Comparison of ENCODE assay signal across 1 cellular context in genomic region chr5:147175516-147176097, GRCh38.
A peak's percentile ranks its signal among the peaks of the same experiment; 100 is the strongest.
TF ChIP-seq lines count a peak whose summit lies in the region.

No MANE protein-coding gene starts in this region.

TF ChIP-seq in HepG2, 621 proteins besides CTCF, POLR2A, EP300 and RAD21 (continued from another document and continues in another):
- TF ChIP-seq, protein P1, sequence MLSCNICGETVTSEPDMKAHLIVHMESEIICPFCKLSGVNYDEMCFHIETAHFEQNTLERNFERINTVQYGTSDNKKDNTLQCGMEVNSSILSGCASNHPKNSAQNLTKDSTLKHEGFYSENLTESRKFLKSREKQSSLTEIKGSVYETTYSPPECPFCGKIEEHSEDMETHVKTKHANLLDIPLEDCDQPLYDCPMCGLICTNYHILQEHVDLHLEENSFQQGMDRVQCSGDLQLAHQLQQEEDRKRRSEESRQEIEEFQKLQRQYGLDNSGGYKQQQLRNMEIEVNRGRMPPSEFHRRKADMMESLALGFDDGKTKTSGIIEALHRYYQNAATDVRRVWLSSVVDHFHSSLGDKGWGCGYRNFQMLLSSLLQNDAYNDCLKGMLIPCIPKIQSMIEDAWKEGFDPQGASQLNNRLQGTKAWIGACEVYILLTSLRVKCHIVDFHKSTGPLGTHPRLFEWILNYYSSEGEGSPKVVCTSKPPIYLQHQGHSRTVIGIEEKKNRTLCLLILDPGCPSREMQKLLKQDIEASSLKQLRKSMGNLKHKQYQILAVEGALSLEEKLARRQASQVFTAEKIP (CRISPR knock-in tag; IDR thresholded peaks at IDR 0.05; ENCODE audit: borderline replicate concordance) = no peak
- TF ChIP-seq ESRRA (CRISPR knock-in tag; IDR thresholded peaks at IDR 0.05; ENCODE audit: low read depth) (0 out of 2 replicates have a peak, but pooled peaks have one; percentile 39), AGO2 (optimal IDR thresholded peaks at IDR 0.05; ENCODE audit: low read depth, low read length) (no peak), XRCC5 (optimal IDR thresholded peaks at IDR 0.05; ENCODE audit: low read length) (no peak), STAT5B (CRISPR knock-in tag; IDR thresholded peaks at IDR 0.05) (no peak), MBD4 (IDR thresholded peaks at IDR 0.05; ENCODE audit: borderline replicate concordance, low read length) (0 out of 2 replicates have a peak, but pooled peaks have one; percentile 61), KLF6 (CRISPR knock-in tag; IDR thresholded peaks at IDR 0.05) (peak; percentile 68; the same call in 1 of the 2 replicates), BCL6 (CRISPR knock-in tag; IDR thresholded peaks at IDR 0.05) (peak; percentile 59), SIX4 (CRISPR knock-in tag; IDR thresholded peaks at IDR 0.05) (no peak), DR1 (CRISPR knock-in tag; IDR thresholded peaks at IDR 0.05) (no peak), IKZF4 (CRISPR knock-in tag; IDR thresholded peaks at IDR 0.05; ENCODE audit: borderline replicate concordance, low read depth, not compliant biosample characterization) (no peak), ATAD3A (CRISPR knock-in tag; IDR thresholded peaks at IDR 0.05) (no peak), BORCS8-MEF2B (CRISPR knock-in tag; IDR thresholded peaks at IDR 0.05) (0 out of 2 replicates have a peak, but pooled peaks have one; percentile 24), SCMH1 (CRISPR knock-in tag; IDR thresholded peaks at IDR 0.05; ENCODE audit: borderline replicate concordance) (no peak), NPAS2 (CRISPR knock-in tag; IDR thresholded peaks at IDR 0.05; ENCODE audit: borderline replicate concordance) (no peak), ZNF503 (CRISPR knock-in tag; IDR thresholded peaks at IDR 0.05) (no peak), SOX6 (IDR thresholded peaks at IDR 0.05) (no peak), SOX6 (CRISPR knock-in tag; IDR thresholded peaks at IDR 0.05) (peak; percentile 64), MNT (IDR thresholded peaks at IDR 0.05) (peak; percentile 33; the same call in 1 of the 2 replicates), GZF1 (CRISPR knock-in tag; IDR thresholded peaks at IDR 0.05) (no peak), WIZ (CRISPR knock-in tag; IDR thresholded peaks at IDR 0.05) (no peak), RFXANK (CRISPR knock-in tag; IDR thresholded peaks at IDR 0.05) (no peak; the same call in 1 of the 2 replicates), ZSCAN5A (CRISPR knock-in tag; IDR thresholded peaks at IDR 0.05; ENCODE audit: borderline replicate concordance) (0 out of 2 replicates have a peak, but pooled peaks have one; percentile 33), DPF2 (CRISPR knock-in tag; IDR thresholded peaks at IDR 0.05; ENCODE audit: borderline replicate concordance, low read depth) (peak; percentile 61; the same call in 1 of the 2 replicates), RNF2 (conservative IDR thresholded peaks at IDR 0.05; ENCODE audit: low read depth) (peak; percentile 90), SMYD3 (CRISPR knock-in tag; IDR thresholded peaks at IDR 0.05) (peak; percentile 74; the same call in 1 of the 2 replicates), ZNF563 (CRISPR knock-in tag; IDR thresholded peaks at IDR 0.05) (no peak), MIXL1 (CRISPR knock-in tag; IDR thresholded peaks at IDR 0.05) (peak; percentile 65), KLF16 (CRISPR knock-in tag; IDR thresholded peaks at IDR 0.05) (peak in 1 of 2 experiments; percentile 28; a peak in 2 of 4 replicates), ZNF414 (CRISPR knock-in tag; IDR thresholded peaks at IDR 0.05) (0 out of 2 replicates have a peak, but pooled peaks have one; percentile 40), ZNF205 (CRISPR knock-in tag; IDR thresholded peaks at IDR 0.05) (0 out of 2 replicates have a peak, but pooled peaks have one; percentile 33), CBFB (CRISPR knock-in tag; IDR thresholded peaks at IDR 0.05) (no peak), KMT2B (CRISPR knock-in tag; IDR thresholded peaks at IDR 0.05) (peak; percentile 51; the same call in 1 of the 2 replicates), ZNF33B (CRISPR knock-in tag; IDR thresholded peaks at IDR 0.05) (no peak), ZIK1 (CRISPR knock-in tag; IDR thresholded peaks at IDR 0.05; ENCODE audit: borderline replicate concordance, low read depth) (no peak), CENPX (CRISPR knock-in tag; IDR thresholded peaks at IDR 0.05) (no peak), HNRNPUL1 (IDR thresholded peaks at IDR 0.05; ENCODE audit: low read depth, low read length) (no peak), SOX5 (CRISPR knock-in tag; IDR thresholded peaks at IDR 0.05; ENCODE audit: borderline replicate concordance) (peak; percentile 71; the same call in 1 of the 2 replicates), PPARG (CRISPR knock-in tag; conservative IDR thresholded peaks at IDR 0.05) (peak; percentile 39; the same call in 1 of the 2 replicates), ATF3 (CRISPR knock-in tag; IDR thresholded peaks at IDR 0.05) (peak; percentile 68)
- TF ChIP-seq, protein P2, sequence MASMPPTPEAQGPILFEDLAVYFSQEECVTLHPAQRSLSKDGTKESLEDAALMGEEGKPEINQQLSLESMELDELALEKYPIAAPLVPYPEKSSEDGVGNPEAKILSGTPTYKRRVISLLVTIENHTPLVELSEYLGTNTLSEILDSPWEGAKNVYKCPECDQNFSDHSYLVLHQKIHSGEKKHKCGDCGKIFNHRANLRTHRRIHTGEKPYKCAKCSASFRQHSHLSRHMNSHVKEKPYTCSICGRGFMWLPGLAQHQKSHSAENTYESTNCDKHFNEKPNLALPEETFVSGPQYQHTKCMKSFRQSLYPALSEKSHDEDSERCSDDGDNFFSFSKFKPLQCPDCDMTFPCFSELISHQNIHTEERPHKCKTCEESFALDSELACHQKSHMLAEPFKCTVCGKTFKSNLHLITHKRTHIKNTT (CRISPR knock-in tag; IDR thresholded peaks at IDR 0.05) = no peak
- TF ChIP-seq, protein P3, sequence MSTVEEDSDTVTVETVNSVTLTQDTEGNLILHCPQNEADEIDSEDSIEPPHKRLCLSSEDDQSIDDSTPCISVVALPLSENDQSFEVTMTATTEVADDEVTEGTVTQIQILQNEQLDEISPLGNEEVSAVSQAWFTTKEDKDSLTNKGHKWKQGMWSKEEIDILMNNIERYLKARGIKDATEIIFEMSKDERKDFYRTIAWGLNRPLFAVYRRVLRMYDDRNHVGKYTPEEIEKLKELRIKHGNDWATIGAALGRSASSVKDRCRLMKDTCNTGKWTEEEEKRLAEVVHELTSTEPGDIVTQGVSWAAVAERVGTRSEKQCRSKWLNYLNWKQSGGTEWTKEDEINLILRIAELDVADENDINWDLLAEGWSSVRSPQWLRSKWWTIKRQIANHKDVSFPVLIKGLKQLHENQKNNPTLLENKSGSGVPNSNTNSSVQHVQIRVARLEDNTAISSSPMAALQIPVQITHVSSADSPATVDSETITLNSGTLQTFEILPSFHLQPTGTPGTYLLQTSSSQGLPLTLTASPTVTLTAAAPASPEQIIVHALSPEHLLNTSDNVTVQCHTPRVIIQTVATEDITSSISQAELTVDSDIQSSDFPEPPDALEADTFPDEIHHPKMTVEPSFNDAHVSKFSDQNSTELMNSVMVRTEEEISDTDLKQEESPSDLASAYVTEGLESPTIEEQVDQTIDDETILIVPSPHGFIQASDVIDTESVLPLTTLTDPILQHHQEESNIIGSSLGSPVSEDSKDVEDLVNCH (CRISPR knock-in tag; IDR thresholded peaks at IDR 0.05) = no peak
- TF ChIP-seq, protein P4, sequence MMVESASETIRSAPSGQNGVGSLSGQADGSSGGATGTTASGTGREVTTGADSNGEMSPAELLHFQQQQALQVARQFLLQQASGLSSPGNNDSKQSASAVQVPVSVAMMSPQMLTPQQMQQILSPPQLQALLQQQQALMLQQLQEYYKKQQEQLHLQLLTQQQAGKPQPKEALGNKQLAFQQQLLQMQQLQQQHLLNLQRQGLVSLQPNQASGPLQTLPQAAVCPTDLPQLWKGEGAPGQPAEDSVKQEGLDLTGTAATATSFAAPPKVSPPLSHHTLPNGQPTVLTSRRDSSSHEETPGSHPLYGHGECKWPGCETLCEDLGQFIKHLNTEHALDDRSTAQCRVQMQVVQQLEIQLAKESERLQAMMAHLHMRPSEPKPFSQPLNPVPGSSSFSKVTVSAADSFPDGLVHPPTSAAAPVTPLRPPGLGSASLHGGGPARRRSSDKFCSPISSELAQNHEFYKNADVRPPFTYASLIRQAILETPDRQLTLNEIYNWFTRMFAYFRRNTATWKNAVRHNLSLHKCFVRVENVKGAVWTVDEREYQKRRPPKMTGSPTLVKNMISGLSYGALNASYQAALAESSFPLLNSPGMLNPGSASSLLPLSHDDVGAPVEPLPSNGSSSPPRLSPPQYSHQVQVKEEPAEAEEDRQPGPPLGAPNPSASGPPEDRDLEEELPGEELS (CRISPR knock-in tag; IDR thresholded peaks at IDR 0.05) = 0 out of 2 replicates have a peak, but pooled peaks have one; percentile 22
- TF ChIP-seq, protein P5, sequence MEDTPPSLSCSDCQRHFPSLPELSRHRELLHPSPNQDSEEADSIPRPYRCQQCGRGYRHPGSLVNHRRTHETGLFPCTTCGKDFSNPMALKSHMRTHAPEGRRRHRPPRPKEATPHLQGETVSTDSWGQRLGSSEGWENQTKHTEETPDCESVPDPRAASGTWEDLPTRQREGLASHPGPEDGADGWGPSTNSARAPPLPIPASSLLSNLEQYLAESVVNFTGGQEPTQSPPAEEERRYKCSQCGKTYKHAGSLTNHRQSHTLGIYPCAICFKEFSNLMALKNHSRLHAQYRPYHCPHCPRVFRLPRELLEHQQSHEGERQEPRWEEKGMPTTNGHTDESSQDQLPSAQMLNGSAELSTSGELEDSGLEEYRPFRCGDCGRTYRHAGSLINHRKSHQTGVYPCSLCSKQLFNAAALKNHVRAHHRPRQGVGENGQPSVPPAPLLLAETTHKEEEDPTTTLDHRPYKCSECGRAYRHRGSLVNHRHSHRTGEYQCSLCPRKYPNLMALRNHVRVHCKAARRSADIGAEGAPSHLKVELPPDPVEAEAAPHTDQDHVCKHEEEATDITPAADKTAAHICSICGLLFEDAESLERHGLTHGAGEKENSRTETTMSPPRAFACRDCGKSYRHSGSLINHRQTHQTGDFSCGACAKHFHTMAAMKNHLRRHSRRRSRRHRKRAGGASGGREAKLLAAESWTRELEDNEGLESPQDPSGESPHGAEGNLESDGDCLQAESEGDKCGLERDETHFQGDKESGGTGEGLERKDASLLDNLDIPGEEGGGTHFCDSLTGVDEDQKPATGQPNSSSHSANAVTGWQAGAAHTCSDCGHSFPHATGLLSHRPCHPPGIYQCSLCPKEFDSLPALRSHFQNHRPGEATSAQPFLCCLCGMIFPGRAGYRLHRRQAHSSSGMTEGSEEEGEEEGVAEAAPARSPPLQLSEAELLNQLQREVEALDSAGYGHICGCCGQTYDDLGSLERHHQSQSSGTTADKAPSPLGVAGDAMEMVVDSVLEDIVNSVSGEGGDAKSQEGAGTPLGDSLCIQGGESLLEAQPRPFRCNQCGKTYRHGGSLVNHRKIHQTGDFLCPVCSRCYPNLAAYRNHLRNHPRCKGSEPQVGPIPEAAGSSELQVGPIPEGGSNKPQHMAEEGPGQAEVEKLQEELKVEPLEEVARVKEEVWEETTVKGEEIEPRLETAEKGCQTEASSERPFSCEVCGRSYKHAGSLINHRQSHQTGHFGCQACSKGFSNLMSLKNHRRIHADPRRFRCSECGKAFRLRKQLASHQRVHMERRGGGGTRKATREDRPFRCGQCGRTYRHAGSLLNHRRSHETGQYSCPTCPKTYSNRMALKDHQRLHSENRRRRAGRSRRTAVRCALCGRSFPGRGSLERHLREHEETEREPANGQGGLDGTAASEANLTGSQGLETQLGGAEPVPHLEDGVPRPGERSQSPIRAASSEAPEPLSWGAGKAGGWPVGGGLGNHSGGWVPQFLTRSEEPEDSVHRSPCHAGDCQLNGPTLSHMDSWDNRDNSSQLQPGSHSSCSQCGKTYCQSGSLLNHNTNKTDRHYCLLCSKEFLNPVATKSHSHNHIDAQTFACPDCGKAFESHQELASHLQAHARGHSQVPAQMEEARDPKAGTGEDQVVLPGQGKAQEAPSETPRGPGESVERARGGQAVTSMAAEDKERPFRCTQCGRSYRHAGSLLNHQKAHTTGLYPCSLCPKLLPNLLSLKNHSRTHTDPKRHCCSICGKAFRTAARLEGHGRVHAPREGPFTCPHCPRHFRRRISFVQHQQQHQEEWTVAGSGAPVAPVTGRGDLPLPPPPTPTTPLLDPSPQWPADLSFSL (CRISPR knock-in tag; IDR thresholded peaks at IDR 0.05) = no peak; the same call in 1 of the 2 replicates
